ENCODE assay signal across 11 cellular contexts in the genomic region with DNA sequence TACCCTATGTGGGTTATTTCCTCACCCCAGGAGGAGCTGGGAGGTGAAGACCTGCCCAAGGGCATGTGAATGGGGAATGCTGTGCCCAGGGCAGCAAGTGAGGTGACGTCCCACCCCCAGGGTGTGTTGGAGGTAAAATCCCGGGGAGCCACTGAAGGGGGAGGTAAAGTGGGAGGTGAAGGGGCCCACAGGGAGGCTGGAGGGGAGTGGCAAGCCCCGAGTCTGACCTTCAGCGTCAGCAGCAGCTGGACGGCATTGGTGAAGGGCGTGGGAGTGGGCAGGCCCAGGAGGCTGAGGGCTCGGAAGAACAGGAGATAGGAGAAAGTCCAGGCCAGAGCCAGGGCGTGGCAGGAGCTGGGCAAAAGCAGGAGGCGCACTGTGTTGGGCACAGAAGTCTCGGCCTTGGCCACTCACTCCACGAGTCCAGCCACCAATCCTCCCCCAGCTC. TPM values are rescaled to one million over a fixed set of nuclear protein-coding genes. Genes with fewer than 3 reads are reported as not detected.
DNase-seq lines count a peak whose midpoint lies in the region; ATAC-seq, FAIRE-seq and TF ChIP-seq lines count a peak whose summit lies in the region.
"Had no signal": no experiment of that assay in that cellular context is flagged by ENCODE, and none has a peak within 500 bp of the region (broad histone marks: within the 10 kb centered on the region; RNA-seq: fewer than 3 reads in every experiment).

No MANE protein-coding gene starts in this region.

- WGBS in small intestine, 3 donors, result 26 to 68% (median 41%) methylated on average over 10 to 11 of the region's 11 CpGs

- peak overlapping the region; percentile 95 for H3K27ac Mint-ChIP-seq in activated CD4-positive, alpha-beta T cell treated with anti-CD3 and anti-CD28 coated beads, Interleukin-2, amount 10 ng/mL, durations not matched to agents 24 days and 14 days
- H3K27ac Mint-ChIP-seq in WTC11 (peak overlapping the region; percentile 63; the same call in 1 of the 2 replicates), immature natural killer cell (peak overlapping the region in 5 of 6 donors; percentile 47 to 87 (median 71))

- no peak for TF ChIP-seq CTCF in WTC11 (IDR thresholded peaks at IDR 0.05)

- H3K4me3 Mint-ChIP-seq in activated CD4-positive, alpha-beta T cell treated with anti-CD3 and anti-CD28 coated beads, Interleukin-2, amount 10 ng/mL, durations not matched to agents 24 days and 14 days, result peak overlapping the region; percentile 85
- peak overlapping the region; percentile 85 for H3K4me3 Mint-ChIP-seq in WTC11
- H3K4me3 Mint-ChIP-seq in immature natural killer cell, result peak overlapping the region; percentile 36 to 80 (median 64)

- ATAC-seq in WTC11 (no peak), HG02981 (IDR thresholded peaks at IDR 0.05; ENCODE audit: unreplicated experiment) (no peak), GM19455 (IDR thresholded peaks at IDR 0.05; ENCODE audit: unreplicated experiment) (no peak)

- H3K4me3 ChIP-seq in small intestine (ENCODE audit: low read depth in 1 of 2, low read length in 2 of 2), result peak overlapping the region in 1 of 2 donors; percentile 5

- peaks cover 20% of the 10 kb centered on the region for H3K4me1 Mint-ChIP-seq in activated CD4-positive, alpha-beta T cell treated with anti-CD3 and anti-CD28 coated beads, Interleukin-2, amount 10 ng/mL, durations not matched to agents 24 days and 14 days
- H3K4me1 Mint-ChIP-seq in WTC11 (peaks cover 23% of the 10 kb centered on the region), immature natural killer cell (peaks cover 25 to 28% of the 10 kb centered on the region in 2 donors)

- H3K27ac ChIP-seq in small intestine (ENCODE audit: low read depth in 1 of 2, low read length in 1 of 2), result peak overlapping the region; percentile 74 to 92

- peaks cover 0 to 2% of the 10 kb centered on the region in 2 donors for H3K36me3 ChIP-seq in small intestine (ENCODE audit: control insufficient read depth in 2 of 2, insufficient read depth in 2 of 2, low read length in 2 of 2)

- H3K27me3 ChIP-seq in small intestine (ENCODE audit: control insufficient read depth in 2 of 2, insufficient read depth in 2 of 2, low read length in 2 of 2), result no peaks in the 10 kb centered on the region

- H3K27me3 Mint-ChIP-seq in activated CD4-positive, alpha-beta T cell treated with anti-CD3 and anti-CD28 coated beads, Interleukin-2, amount 10 ng/mL, durations not matched to agents 24 days and 14 days, result no peaks in the 10 kb centered on the region
- H3K27me3 Mint-ChIP-seq in WTC11 (ENCODE audit: low read depth) (peaks cover 3% of the 10 kb centered on the region; the same call in 1 of the 2 replicates), immature natural killer cell (ENCODE audit: low read depth in 3 of 3) (peaks cover 15 to 16% (median 15%) of the 10 kb centered on the region in 3 donors)

- no peaks in the 10 kb centered on the region for H3K9me3 Mint-ChIP-seq in activated CD4-positive, alpha-beta T cell treated with anti-CD3 and anti-CD28 coated beads, Interleukin-2, amount 10 ng/mL, durations not matched to agents 24 days and 14 days
- H3K9me3 Mint-ChIP-seq in WTC11 (no peaks in the 10 kb centered on the region), immature natural killer cell (no peaks in the 10 kb centered on the region)

- POLR2A ChIA-PET in WTC11 (lab: Charles Lee), result no interaction called here

- CTCF ChIA-PET in WTC11 (lab: Charles Lee), result interaction anchor here (1.1 kb wide), 1 partner anchor 28 kb away, joined by 3 read pairs; the partner anchor contains the start of gene LENG1

- FAIRE-seq in small intestine (lab: Jason Lieb, UNC), result no peak

- no peak for DNase-seq in activated CD4-positive, alpha-beta T cell treated with anti-CD3 and anti-CD28 coated beads, Interleukin-2, amount 10 ng/mL, durations not matched to agents 24 days and 14 days
- DNase-seq in activated CD4-positive, alpha-beta T cell treated with anti-CD3 and anti-CD28 coated beads, Interleukin-2, amount 50 U/mL, for 4 hours, result no peak
- DNase-seq in WTC11 (ENCODE audit: low spot score) (no peak), immature natural killer cell (no peak), small intestine (peak; percentile 95), NCI-H1930 (lab: John Stamatoyannopoulos, UW) (no peak)
- DNase-seq: EL; NCI-H1694; stimulated activated naive CD4-positive, alpha-beta T cell treated with Interleukin-2 at 50 U/mL for 16 hours had no signal

- peaks cover 7 to 9% of the 10 kb centered on the region in 2 donors for H3K4me1 ChIP-seq in small intestine (ENCODE audit: control insufficient read depth in 2 of 2, insufficient read depth in 1 of 2, low read depth in 1 of 2, low read length in 1 of 2)

- H3K36me3 Mint-ChIP-seq in activated CD4-positive, alpha-beta T cell treated with anti-CD3 and anti-CD28 coated beads, Interleukin-2, amount 10 ng/mL, durations not matched to agents 24 days and 14 days (ENCODE audit: low read depth), result peaks cover 42% of the 10 kb centered on the region
- H3K36me3 Mint-ChIP-seq in WTC11 (peaks cover 35% of the 10 kb centered on the region), immature natural killer cell (peaks cover 0 to 11% (median 3%) of the 10 kb centered on the region in 3 donors)

- H3K9me3 ChIP-seq in small intestine (ENCODE audit: control insufficient read depth, low read depth), result no peaks in the 10 kb centered on the region

- intact Hi-C loops in activated CD4-positive, alpha-beta T cell treated with anti-CD3 and anti-CD28 coated beads, Interleukin-2, amount 10 ng/mL, durations not matched to agents 24 days and 14 days (cut with micrococcal nuclease), result no loop called here

TF ChIP-seq in WTC11, 78 proteins besides CTCF, POLR2A, EP300 and RAD21 (continues in another document):
- TF ChIP-seq ETV6 (CRISPR knock-in tag; IDR thresholded peaks at IDR 0.05) (no peak), ZNF138 (CRISPR knock-in tag; conservative IDR thresholded peaks at IDR 0.05) (no peak), FOXJ3 (CRISPR knock-in tag; IDR thresholded peaks at IDR 0.05; ENCODE audit: borderline replicate concordance) (no peak), NFYB (CRISPR knock-in tag; conservative IDR thresholded peaks at IDR 0.05; ENCODE audit: low read depth) (no peak), ATF2 (CRISPR knock-in tag; IDR thresholded peaks at IDR 0.05; ENCODE audit: borderline replicate concordance, low read depth) (no peak)

RNA-seq across cellular contexts. Expression of gene MBOAT7, which starts 2.4 kb away (rescaled TPM):
- total RNA-seq in activated CD4-positive, alpha-beta T cell treated with anti-CD3 and anti-CD28 coated beads, Interleukin-2, amount 10 ng/mL, durations not matched to agents 24 days and 14 days, result 289 and 291 TPM in 2 replicates
- 109 to 126 TPM (median 113 TPM) in 3 replicates for total RNA-seq in WTC11 (2021)
- 10 to 100 TPM in 2 of 3 donors, 1 to 10 TPM in 1; 8.8 to 17.8 (median 15.7) TPM for polyA plus RNA-seq in immature natural killer cell
- polyA plus RNA-seq in small intestine, result 10 to 100 TPM; 47.8 to 55.2 (median 54.2) TPM

RNA-seq across cellular contexts. Expression of gene TSEN34, which starts 4.2 kb away (rescaled TPM):
- 17.9 and 18.4 TPM in 2 replicates for total RNA-seq in activated CD4-positive, alpha-beta T cell treated with anti-CD3 and anti-CD28 coated beads, Interleukin-2, amount 10 ng/mL, durations not matched to agents 24 days and 14 days
- 32.0 to 34.3 TPM (median 32.5 TPM) in 3 replicates for total RNA-seq in WTC11 (2021)
- polyA plus RNA-seq in immature natural killer cell, result 10 to 100 TPM; 26.6 to 36.4 (median 34.0) TPM
- polyA plus RNA-seq in small intestine, result 10 to 100 TPM; 32.7 to 50.3 (median 39.3) TPM

RNA-seq across cellular contexts. Expression of gene RPS9, which starts 13.7 kb away (rescaled TPM):
- total RNA-seq in activated CD4-positive, alpha-beta T cell treated with anti-CD3 and anti-CD28 coated beads, Interleukin-2, amount 10 ng/mL, durations not matched to agents 24 days and 14 days, result 1,530 and 1,555 TPM in 2 replicates
- 1,828 to 2,106 TPM (median 2,018 TPM) in 3 replicates for total RNA-seq in WTC11 (2021)
- polyA plus RNA-seq in immature natural killer cell, result 1,000 to 10,000 TPM in 1 of 3 donors, 100 to 1,000 TPM in 2; 436 to 1,067 (median 492) TPM
- polyA plus RNA-seq in small intestine, result 1,000 to 10,000 TPM; 2,119 to 4,773 (median 4,210) TPM

RNA-seq across cellular contexts. Expression of gene TMC4, which starts 14.0 kb away (rescaled TPM):
- 0.54 and 1.1 TPM in 2 replicates for total RNA-seq in activated CD4-positive, alpha-beta T cell treated with anti-CD3 and anti-CD28 coated beads, Interleukin-2, amount 10 ng/mL, durations not matched to agents 24 days and 14 days
- total RNA-seq in WTC11 (2021), result 9.3 to 14.7 TPM (median 13.8 TPM) in 3 replicates
- polyA plus RNA-seq in immature natural killer cell (1 to 10 TPM in 2 of 3 donors, under 1 TPM in 1; 0.93 to 3.3 (median 1.5) TPM), small intestine (100 to 1,000 TPM in 2 of 3 donors, 10 to 100 TPM in 1; 40.6 to 174 (median 118) TPM)

RNA-seq across cellular contexts. Expression of gene LENG1, which starts 27.4 kb away (rescaled TPM):
- 4.6 and 5.7 TPM in 2 replicates for total RNA-seq in activated CD4-positive, alpha-beta T cell treated with anti-CD3 and anti-CD28 coated beads, Interleukin-2, amount 10 ng/mL, durations not matched to agents 24 days and 14 days
- 4.6 to 5.4 TPM (median 4.9 TPM) in 3 replicates for total RNA-seq in WTC11 (2021)
- polyA plus RNA-seq in immature natural killer cell (10 to 100 TPM in 2 of 3 donors, 1 to 10 TPM in 1; 2.6 to 14.0 (median 13.5) TPM), small intestine (10 to 100 TPM in 1 of 3 donors, 1 to 10 TPM in 2; 6.7 to 11.1 (median 9.7) TPM)
